ENCODE assay signal across 18 cellular contexts in genomic region chr6:161302949-161303348, GRCh38. TPM values are rescaled to one million over a fixed set of nuclear protein-coding genes. Genes with fewer than 3 reads are reported as not detected.
DNase-seq lines count a peak whose midpoint lies in the region; ATAC-seq, FAIRE-seq and TF ChIP-seq lines count a peak whose summit lies in the region.
"Had no signal": no experiment of that assay in that cellular context is flagged by ENCODE, and none has a peak within 500 bp of the region (broad histone marks: within the 10 kb centered on the region; RNA-seq: fewer than 3 reads in every experiment).

No MANE protein-coding gene starts in this region.

- TF ChIP-seq CTCF in A549 (IDR thresholded peaks at IDR 0.05) (no peak), RWPE1 (conservative IDR thresholded peaks at IDR 0.05; ENCODE audit: low read depth) (no peak), esophagus muscularis mucosa (IDR thresholded peaks at IDR 0.05) (no peak), osteoblast (IDR thresholded peaks at IDR 0.05; ENCODE audit: extremely low read depth, low read depth, low read length) (no peak), pancreas (IDR thresholded peaks at IDR 0.05) (no peak)

- POLR2A ChIA-PET in A549 (lab: Yijun Ruan, JAX) (no interaction called here), RWPE1 (lab: Yijun Ruan, JAX; ENCODE audit: low non-redundant PET) (no interaction called here)

- intact Hi-C loops in esophagus muscularis mucosa (cut with DNase I) (no loop called here), pancreas (cut with DNase I) (no loop called here)

- DNase-seq in A549 (ENCODE audit: low read depth in 1 of 2, low spot score in 1 of 2) (no peak), RWPE1 (ENCODE audit: low spot score) (no peak), esophagus muscularis mucosa (ENCODE audit: extremely low spot score) (peak; percentile 45), osteoblast (ENCODE audit: insufficient read length, low spot score, missing footprints) (peak; percentile 15), pancreas (no peak), T-helper 1 cell (no peak), OCI-M1 (lab: John Stamatoyannopoulos, UW) (no peak)
- DNase-seq: 8988T; C1 segment of cervical spinal cord; Calu3; CD4-positive, alpha-beta T cell; DMS 273 treated with DMSO at 0.1 percent for 48 hours; DMS79 had no signal

- TF ChIP-seq EP300 in A549 (IDR thresholded peaks at IDR 0.05) (no peak), esophagus muscularis mucosa (IDR thresholded peaks at IDR 0.05) (no peak)

- CTCF ChIA-PET in A549 (lab: Yijun Ruan, JAX) (interaction anchor here (1.0 kb wide), 1 partner anchor 64 kb away, joined by 3 read pairs; no protein-coding TSS in a partner anchor), RWPE1 (lab: Yijun Ruan, JAX) (no interaction called here)

- H4K20me1 ChIP-seq in osteoblast (ENCODE audit: insufficient read depth, low read length) = no peaks in the 10 kb centered on the region

- H3K27ac ChIP-seq in A549 (peak overlapping the region; percentile 29 to 46; a peak in 2 of 6 replicates), RWPE1 (peak overlapping the region; percentile 74), esophagus muscularis mucosa (replicated peaks in 1 of 4) (no peak overlapping the region), osteoblast (ENCODE audit: low read depth, low read length) (peak overlapping the region; percentile 28), pancreas (no peak overlapping the region)
- H3K27ac ChIP-seq: GM23248 had no signal

- FAIRE-seq in A549 (lab: Jason Lieb, UNC) = no peak
- FAIRE-seq in pancreas (lab: Jason Lieb, UNC) = no peak
- FAIRE-seq: GM12878, GM18507, H54 had no signal

- no peaks in the 10 kb centered on the region for H3K79me2 ChIP-seq in osteoblast (ENCODE audit: insufficient read depth, low read length)

- H3K4me2 ChIP-seq in A549 (peak overlapping the region; percentile 39), osteoblast (ENCODE audit: insufficient read depth, low read length) (peak overlapping the region; percentile 23)

- H3K9me3 ChIP-seq in A549 (no peaks in the 10 kb centered on the region), esophagus muscularis mucosa (no peaks in the 10 kb centered on the region), osteoblast (ENCODE audit: low read depth, low read length) (no peaks in the 10 kb centered on the region), pancreas (no peaks in the 10 kb centered on the region)

- TF ChIP-seq POLR2A in A549 (IDR thresholded peaks at IDR 0.05; ENCODE audit: low read length) (no peak), esophagus muscularis mucosa (IDR thresholded peaks at IDR 0.05; ENCODE audit: low read depth) (no peak)

- H3K4me1 ChIP-seq in A549 (peaks cover 20% of the 10 kb centered on the region), esophagus muscularis mucosa (no peaks in the 10 kb centered on the region), osteoblast (ENCODE audit: insufficient read depth, low read length) (peaks cover 29% of the 10 kb centered on the region), pancreas (no peaks in the 10 kb centered on the region)

- ATAC-seq in A549 (peak in 1 of 2 experiments; percentile 60; a peak in 3 of 6 replicates), pancreas (no peak), GM21529 (IDR thresholded peaks at IDR 0.05; ENCODE audit: unreplicated experiment) (no peak)
- ATAC-seq: GM12878 had no signal

- no peak for TF ChIP-seq RAD21 in A549 (conservative IDR thresholded peaks at IDR 0.05 in 1 of 2, IDR thresholded peaks at IDR 0.05 in 1 of 2)

- H3K36me3 ChIP-seq in esophagus muscularis mucosa = no peaks in the 10 kb centered on the region
- H3K36me3 ChIP-seq in osteoblast (ENCODE audit: insufficient read depth, low read length) = no peaks in the 10 kb centered on the region
- H3K36me3 ChIP-seq in pancreas = no peaks in the 10 kb centered on the region

- no peak overlapping the region for H3K4me3 ChIP-seq in A549
- H3K4me3 ChIP-seq in esophagus muscularis mucosa = no peak overlapping the region
- peak overlapping the region; percentile 10 for H3K4me3 ChIP-seq in osteoblast (ENCODE audit: insufficient read depth, low read length)
- no peak overlapping the region for H3K4me3 ChIP-seq in pancreas
- H3K4me3 ChIP-seq: GM12878, GM23248 had no signal

- H2AFZ ChIP-seq in osteoblast (ENCODE audit: low read length) = peak overlapping the region; percentile 3
- H2AFZ ChIP-seq: GM23248 had no signal

- H3K27me3 ChIP-seq in esophagus muscularis mucosa (no peaks in the 10 kb centered on the region), osteoblast (ENCODE audit: insufficient read depth, low read length) (no peaks in the 10 kb centered on the region), pancreas (no peaks in the 10 kb centered on the region)

- WGBS in A549 (ENCODE audit: missing lambda C conversion rate) = 48% methylated on average over 6 of the region's 6 CpGs
- 91% methylated on average over 6 of the region's 6 CpGs for WGBS in esophagus muscularis mucosa
- 76 to 84% methylated on average over 6 of the region's 6 CpGs for WGBS in pancreas, 2 donors

TF ChIP-seq in A549, 52 proteins besides CTCF, POLR2A, EP300 and RAD21:
- TF ChIP-seq HDAC2 (IDR thresholded peaks at IDR 0.05) (no peak), CBX2 (IDR thresholded peaks at IDR 0.05; ENCODE audit: borderline replicate concordance, low read depth) (no peak), ESRRA (IDR thresholded peaks at IDR 0.05; ENCODE audit: borderline replicate concordance, low read length) (no peak)
TF ChIP-seq in A549: peak in this region for 0.

RNA-seq across cellular contexts. Expression of gene AGPAT4, which starts 29.1 kb away (rescaled TPM):
- polyA plus RNA-seq in A549 (2011; rRNA removed) (3.5 and 3.7 TPM in 2 replicates), A549 (2017; fragmentation: RNase III; extraction: RNeasy Plus Mini Kit Qiagen cat#74134 plus additional on column Dnase treatment) (1.5 to 2.1 TPM (median 1.9 TPM) in 3 replicates), pancreas (1 to 10 TPM; 1.6 to 2.3 TPM)
- 1.4 and 1.9 TPM in 2 replicates for polyA plus RNA-seq in A549 (2012; cell fraction: cytosol; rRNA removed)
- 3.2 and 4.8 TPM in 2 replicates for polyA plus RNA-seq in A549 (2012; cell fraction: nucleus; rRNA removed)
- 5.9 and 6.7 TPM in 2 replicates for polyA minus RNA-seq in A549 (2011; rRNA and poly(A)+ RNA removed)
- total RNA-seq in esophagus muscularis mucosa (10 to 100 TPM in 2 of 4 donors, 1 to 10 TPM in 2; 7.9 to 12.6 (median 10.0) TPM), osteoblast (13.8 and 16.8 TPM in 2 replicates), pancreas (1 to 10 TPM; 1.8 to 6.4 (median 2.7) TPM)

Comparison
In these comparisons a context has a peak if more than half of its experiments do, and no peak if none do; other contexts are left out.
1. DNase-seq: peak in esophagus muscularis mucosa (single experiment) and osteoblast (single experiment); none in A549 (0 of 2), RWPE1 (single experiment), pancreas (0 of 6), T-helper 1 cell (0 of 5) and OCI-M1 (single experiment).
2. H3K27ac ChIP-seq: peak in A549 (2 of 2), RWPE1 (single experiment) and osteoblast (single experiment); none in esophagus muscularis mucosa (0 of 4) and pancreas (0 of 4).